ENCODE assay signal across 20 cellular contexts in genomic region chr5:149893403-149893931, GRCh38. TPM values are rescaled to one million over a fixed set of nuclear protein-coding genes. Genes with fewer than 3 reads are reported as not detected.
DNase-seq lines count a peak whose midpoint lies in the region; ATAC-seq and TF ChIP-seq lines count a peak whose summit lies in the region.
"Had no signal": no experiment of that assay in that cellular context is flagged by ENCODE, and none has a peak within 500 bp of the region (broad histone marks: within the 10 kb centered on the region; RNA-seq: fewer than 3 reads in every experiment).

No MANE protein-coding gene starts in this region.

- ATAC-seq in esophagus mucosa (peak; percentile 81), left colon (peak; percentile 30), HG03135 (IDR thresholded peaks at IDR 0.05; ENCODE audit: unreplicated experiment) (no peak)
- ATAC-seq: A549, HepG2 had no signal

- no peaks in the 10 kb centered on the region for H3K4me1 ChIP-seq in breast epithelium
- H3K4me1 ChIP-seq: HAP-1 had no signal

- CTCF ChIA-PET in MCF 10A (lab: Yijun Ruan, JAX) = interaction anchor here (0.6 to 7.7 kb wide), 8 partner anchors 41 to 447 kb away, joined by 3 to 117 read pairs (median 9); partner anchors contain the start of gene SLC26A2

- no peaks in the 10 kb centered on the region for H3K27me3 Mint-ChIP-seq in MCF 10A (ENCODE audit: insufficient read depth, unreplicated experiment)

- intact Hi-C loops in MCF 10A (cut with micrococcal nuclease) = loop anchor here (1.0 kb wide), 1 partner anchor 33 kb away; no protein-coding TSS in a partner anchor
- intact Hi-C loops in breast epithelium (cut with DNase I; ENCODE audit: low total_unique reads) = no loop called here
- intact Hi-C loops in left colon (cut with DNase I, micrococcal nuclease) = no loop called here

- no peaks in the 10 kb centered on the region for H3K36me3 Mint-ChIP-seq in MCF 10A (ENCODE audit: insufficient read depth, unreplicated experiment)
- H3K36me3 Mint-ChIP-seq: CD4-positive, alpha-beta memory T cell had no signal

- H3K4me3 Mint-ChIP-seq in MCF 10A (ENCODE audit: unreplicated experiment) = no peak overlapping the region
- H3K4me3 Mint-ChIP-seq: CD4-positive, alpha-beta memory T cell had no signal

- H3K4me3 ChIP-seq in breast epithelium = no peak overlapping the region
- H3K4me3 ChIP-seq: A549, GM23248, HAP-1 had no signal

- peak; percentile 64 for DNase-seq in MCF 10A (ENCODE audit: unreplicated experiment)
- DNase-seq in breast epithelium (ENCODE audit: low spot score in 2 of 2) = no peak
- DNase-seq in left colon = no peak
- peak; percentile 7 for DNase-seq in stromal cell of bone marrow (ENCODE audit: low read depth)
- no peak for DNase-seq in T-helper 1 cell
- no peak for DNase-seq in activated T-cell treated with anti-CD3 and anti-CD28 coated beads, Interleukin-2, amount 50 U/mL, for 48 hours
- DNase-seq: AML-193; CD4-positive, alpha-beta memory T cell; DMS153; DMS79; GDM1; GM23248 had no signal

- no peaks in the 10 kb centered on the region for H3K36me3 ChIP-seq in breast epithelium
- H3K36me3 ChIP-seq: HAP-1 had no signal

- POLR2A ChIA-PET in MCF 10A (lab: Yijun Ruan, JAX) = interaction anchor here (0.8 to 7.2 kb wide), 10 partner anchors 13 to 67 kb away, joined by 3 to 72 read pairs (median 8); partner anchors contain the start of gene SLC26A2

- peak overlapping the region; percentile 84 for H3K27ac Mint-ChIP-seq in MCF 10A (ENCODE audit: low read depth, unreplicated experiment)
- H3K27ac Mint-ChIP-seq: CD4-positive, alpha-beta memory T cell had no signal

- no peak for TF ChIP-seq CTCF in MCF 10A (IDR thresholded peaks at IDR 0.05; ENCODE audit: unreplicated experiment)
- TF ChIP-seq CTCF in breast epithelium (IDR thresholded peaks at IDR 0.05) = no peak

- no peak for TF ChIP-seq POLR2A in breast epithelium (IDR thresholded peaks at IDR 0.05)

- H3K4me1 Mint-ChIP-seq in MCF 10A (ENCODE audit: insufficient read depth, unreplicated experiment) = peaks cover 42% of the 10 kb centered on the region
- H3K4me1 Mint-ChIP-seq: CD4-positive, alpha-beta memory T cell had no signal

- H3K27me3 ChIP-seq in breast epithelium = no peaks in the 10 kb centered on the region

- no peak overlapping the region for H3K27ac ChIP-seq in breast epithelium
- H3K27ac ChIP-seq: 22Rv1, C4-2B, GM23248 had no signal

- BruUV-seq in MCF 10A (replicated peaks; lab: Mats Ljungman, UMichigan) = no TSS peak

- H3K9me3 ChIP-seq in breast epithelium = no peaks in the 10 kb centered on the region
- H3K9me3 ChIP-seq: A549, HAP-1 had no signal

- no peaks in the 10 kb centered on the region for H3K9me3 Mint-ChIP-seq in MCF 10A (ENCODE audit: unreplicated experiment)
- H3K9me3 Mint-ChIP-seq: CD4-positive, alpha-beta memory T cell had no signal

RNA-seq across cellular contexts. Expression of gene PDE6A, which starts 51.1 kb away (rescaled TPM):
- total RNA-seq in MCF 10A (2022) (0.22 and 0.42 TPM in 2 replicates), breast epithelium (under 1 TPM in 2 of 3 donors, not detected in 1; under 0.01 to 0.15 TPM), esophagus mucosa (0.48 TPM), left colon (1 to 10 TPM; 4.2 to 4.7 TPM)
- total RNA-seq: CD4-positive, alpha-beta memory T cell; Daoy; GM23248; HepG2 had no signal

Comparison
In these comparisons a context has a peak if more than half of its experiments do, and no peak if none do; other contexts are left out.
1. DNase-seq: peak in MCF 10A (single experiment) and stromal cell of bone marrow (single experiment); none in breast epithelium (0 of 2), left colon (0 of 2), T-helper 1 cell (0 of 5) and activated T-cell treated with anti-CD3 and anti-CD28 coated beads, Interleukin-2, amount 50 U/mL, for 48 hours (0 of 2).